8 cellular contexts compared by ENCODE assay signal in genomic region chr12:127381043-127381668, GRCh38.
DNase-seq lines count a peak whose midpoint lies in the region; ATAC-seq and TF ChIP-seq lines count a peak whose summit lies in the region.

No MANE protein-coding gene starts in this region.

- no peak overlapping the region for H3K4me3 Mint-ChIP-seq in CD4-positive, alpha-beta memory T cell

- H3K9me3 ChIP-seq in CD4-positive, alpha-beta memory T cell (ENCODE audit: control insufficient read depth in 1 of 2, low read length in 2 of 2): no peaks in the 10 kb centered on the region
- H3K9me3 ChIP-seq in breast epithelium: no peaks in the 10 kb centered on the region

- no peak overlapping the region for H3K4me3 ChIP-seq in CD4-positive, alpha-beta memory T cell (ENCODE audit: low read length in 2 of 2)
- H3K4me3 ChIP-seq in breast epithelium (no peak overlapping the region), kidney epithelial cell (ENCODE audit: low read depth, low read length) (peak overlapping the region; percentile 6)

- peaks cover 0 to 4% (median 0%) of the 10 kb centered on the region in 4 donors for H3K4me1 Mint-ChIP-seq in CD4-positive, alpha-beta memory T cell

- POLR2A ChIA-PET in CD4-positive, alpha-beta memory T cell (lab: Charles Lee; ENCODE audit: partially characterized antibody): no interaction called here

- H3K27me3 ChIP-seq in CD4-positive, alpha-beta memory T cell (ENCODE audit: insufficient read depth, low read length): no peaks in the 10 kb centered on the region
- peaks cover 0 to 14% of the 10 kb centered on the region in 2 donors for H3K27me3 ChIP-seq in breast epithelium
- no peaks in the 10 kb centered on the region for H3K27me3 ChIP-seq in kidney epithelial cell (ENCODE audit: control insufficient read depth, insufficient read depth, low read length)

- H3K27me3 Mint-ChIP-seq in CD4-positive, alpha-beta memory T cell: peaks cover 2 to 3% of the 10 kb centered on the region in 2 donors

- in situ Hi-C loops in SK-MEL-5 (cut with HindIII; ENCODE audit: low pct_unique_long_range_greater_than_20kb, low sequenced_read_pairs): no loop called here

- CTCF ChIA-PET in CD4-positive, alpha-beta memory T cell (lab: Charles Lee; ENCODE audit: partially characterized antibody): interaction anchor here (0.7 to 1.8 kb wide), 4 partner anchors 22 to 278 kb away, joined by 3 to 22 read pairs (median 4); no protein-coding TSS in a partner anchor

- ATAC-seq in GM19328 (IDR thresholded peaks at IDR 0.05; ENCODE audit: unreplicated experiment) (peak; percentile 55), HG02610 (IDR thresholded peaks at IDR 0.05; ENCODE audit: unreplicated experiment) (no peak)

- no peaks in the 10 kb centered on the region for H3K36me3 ChIP-seq in CD4-positive, alpha-beta memory T cell (ENCODE audit: insufficient read depth, low read length)
- H3K36me3 ChIP-seq in breast epithelium: no peaks in the 10 kb centered on the region
- no peaks in the 10 kb centered on the region for H3K36me3 ChIP-seq in kidney epithelial cell (ENCODE audit: control insufficient read depth, insufficient read depth, low read length)

- no peak overlapping the region for H3K27ac ChIP-seq in CD4-positive, alpha-beta memory T cell (ENCODE audit: low read depth, low read length)
- H3K27ac ChIP-seq in breast epithelium: no peak overlapping the region

- H3K9me3 Mint-ChIP-seq in CD4-positive, alpha-beta memory T cell: peaks cover 0 to 2% (median 0%) of the 10 kb centered on the region in 8 donors

- intact Hi-C loops in CD4-positive, alpha-beta memory T cell (cut with micrococcal nuclease): no loop called here
- intact Hi-C loops in breast epithelium (cut with DNase I; ENCODE audit: low total_unique reads): no loop called here

- H3K36me3 Mint-ChIP-seq in CD4-positive, alpha-beta memory T cell: no peaks in the 10 kb centered on the region

- peaks cover 5% of the 10 kb centered on the region for H3K4me1 ChIP-seq in CD4-positive, alpha-beta memory T cell (ENCODE audit: insufficient read depth, low read length)
- no peaks in the 10 kb centered on the region for H3K4me1 ChIP-seq in breast epithelium

- TF ChIP-seq CTCF in breast epithelium (IDR thresholded peaks at IDR 0.05): peak in 2 of 3 donors; percentile 46 to 47
- peak; percentile 57 for TF ChIP-seq CTCF in kidney epithelial cell (IDR thresholded peaks at IDR 0.05; ENCODE audit: insufficient read depth, low read length, poor library complexity, severe bottlenecking)

- no peak for TF ChIP-seq POLR2A in breast epithelium (IDR thresholded peaks at IDR 0.05)

- H3K27ac Mint-ChIP-seq in CD4-positive, alpha-beta memory T cell: no peak overlapping the region

- peak in 4 of 5 donors; percentile 6 to 10 (median 8) for DNase-seq in CD4-positive, alpha-beta memory T cell
- DNase-seq in HT1080 (ENCODE audit: low read depth) (peak; percentile 71), SK-MEL-5 (ENCODE audit: low read depth, low spot score) (peak; percentile 47), breast epithelium (ENCODE audit: low spot score in 2 of 2) (no peak), kidney epithelial cell (ENCODE audit: low read depth) (no peak)
- DNase-seq in stimulated activated CD8-positive, alpha-beta memory T cell treated with anti-CD3 and anti-CD28 coated beads, Interleukin-12 subunit alpha, Interleukin-12 subunit beta, amount 100 ng/mL, for 24 hours (ENCODE audit: extremely low read depth): peak; percentile 3

Comparison
In these comparisons a context has a peak if more than half of its experiments do, and no peak if none do; other contexts are left out.
1. DNase-seq: peak in CD4-positive, alpha-beta memory T cell (4 of 5), HT1080 (single experiment), SK-MEL-5 (single experiment) and stimulated activated CD8-positive, alpha-beta memory T cell treated with anti-CD3 and anti-CD28 coated beads, Interleukin-12 subunit alpha, Interleukin-12 subunit beta, amount 100 ng/mL, for 24 hours (single experiment); none in breast epithelium (0 of 2) and kidney epithelial cell (single experiment).